ENCODE assay signal across 17 cellular contexts in the genomic region with DNA sequence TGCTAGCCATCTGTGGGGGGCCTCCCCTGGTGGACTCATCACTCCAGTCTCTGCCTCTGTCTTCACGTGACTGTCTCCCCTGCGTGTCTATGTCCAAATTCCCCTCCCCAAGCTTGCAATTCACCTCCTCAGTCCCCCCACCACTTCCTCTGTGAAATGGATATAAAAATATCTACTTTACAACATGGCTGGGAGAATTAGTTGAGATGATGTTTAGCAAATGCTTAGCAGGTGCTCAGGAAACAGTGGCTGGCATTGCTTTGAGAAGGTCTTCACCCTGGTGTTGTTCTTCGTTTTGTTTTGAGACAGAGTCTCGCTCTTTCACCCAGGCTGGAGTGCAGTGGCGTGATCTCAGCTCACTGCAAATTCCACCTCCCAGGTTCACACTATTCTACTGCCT. TPM values are rescaled to one million over a fixed set of nuclear protein-coding genes. Genes with fewer than 3 reads are reported as not detected.
DNase-seq lines count a peak whose midpoint lies in the region; ATAC-seq, FAIRE-seq and TF ChIP-seq lines count a peak whose summit lies in the region.
"Had no signal": no experiment of that assay in that cellular context is flagged by ENCODE, and none has a peak within 500 bp of the region (broad histone marks: within the 10 kb centered on the region; RNA-seq: fewer than 3 reads in every experiment).

No MANE protein-coding gene starts in this region.

- H3K9me3 Mint-ChIP-seq in osteocyte (ENCODE audit: unreplicated experiment) = no peaks in the 10 kb centered on the region
- H3K9me3 Mint-ChIP-seq: CD4-positive, alpha-beta memory T cell had no signal

- H3K9me3 ChIP-seq in BLaER1 = no peaks in the 10 kb centered on the region
- H3K9me3 ChIP-seq in DND-41 (ENCODE audit: insufficient read depth, low read length, severe bottlenecking) = no peaks in the 10 kb centered on the region
- H3K9me3 ChIP-seq in OCI-LY3 (ENCODE audit: insufficient read depth, low read length) = no peaks in the 10 kb centered on the region
- H3K9me3 ChIP-seq: Caco-2, HAP-1 had no signal

- no peak for DNase-seq in DND-41
- DNase-seq in osteocyte (ENCODE audit: extremely low spot score, unreplicated experiment) = no peak
- no peak for DNase-seq in HTR-8/SVneo (ENCODE audit: insufficient read length, low spot score)
- no peak for DNase-seq in islet precursor cell
- DNase-seq in NCI-H2171 (lab: John Stamatoyannopoulos, UW) = no peak
- DNase-seq in activated CD4-positive, alpha-beta T cell treated with anti-CD3 and anti-CD28 coated beads, Interleukin-2, amount 50 U/mL, for 4 hours = no peak
- DNase-seq: C1 segment of cervical spinal cord; Caco-2; CD4-positive, alpha-beta memory T cell; DMS79; GF-D8; GOT3 had no signal

- H3K27me3 Mint-ChIP-seq in osteocyte (ENCODE audit: unreplicated experiment) = peaks cover 3% of the 10 kb centered on the region
- H3K27me3 Mint-ChIP-seq: CD4-positive, alpha-beta memory T cell had no signal

- no peak for TF ChIP-seq CTCF in DND-41 (IDR thresholded peaks at IDR 0.05; ENCODE audit: borderline replicate concordance, extremely low read depth, low read length, poor library complexity, severe bottlenecking)
- TF ChIP-seq CTCF in OCI-LY3 (IDR thresholded peaks at IDR 0.05; ENCODE audit: low read depth, low read length) = no peak
- no peak for TF ChIP-seq CTCF in osteocyte (IDR thresholded peaks at IDR 0.05)

- no peak for FAIRE-seq in HTR-8/SVneo (lab: Jason Lieb, UNC)
- FAIRE-seq: GM18507, H54 had no signal

- H3K27ac Mint-ChIP-seq in osteocyte (ENCODE audit: unreplicated experiment) = peak overlapping the region; percentile 29
- H3K27ac Mint-ChIP-seq: CD4-positive, alpha-beta memory T cell had no signal

- peaks cover 11% of the 10 kb centered on the region; the same call in 1 of the 2 replicates for H4K20me1 ChIP-seq in BLaER1
- no peaks in the 10 kb centered on the region for H4K20me1 ChIP-seq in DND-41 (ENCODE audit: insufficient read depth, low read length)
- no peaks in the 10 kb centered on the region for H4K20me1 ChIP-seq in OCI-LY3 (ENCODE audit: insufficient read depth, low read length)

- H3K36me3 Mint-ChIP-seq in osteocyte (ENCODE audit: unreplicated experiment) = no peaks in the 10 kb centered on the region
- H3K36me3 Mint-ChIP-seq: CD4-positive, alpha-beta memory T cell had no signal

- H2AFZ ChIP-seq in DND-41 (ENCODE audit: low read depth, low read length) = 0 out of 2 replicates have a peak overlapping the region, but pooled peaks have one; percentile 1
- no peak overlapping the region for H2AFZ ChIP-seq in OCI-LY3 (ENCODE audit: low read depth, low read length)

- H3K79me2 ChIP-seq in DND-41 (ENCODE audit: insufficient read depth, low read length) (no peaks in the 10 kb centered on the region), OCI-LY3 (ENCODE audit: low read length) (no peaks in the 10 kb centered on the region)

- no peak overlapping the region for H3K4me3 Mint-ChIP-seq in osteocyte (ENCODE audit: unreplicated experiment)
- H3K4me3 Mint-ChIP-seq: CD4-positive, alpha-beta memory T cell had no signal

- H3K4me1 ChIP-seq in BLaER1 (peaks cover 32% of the 10 kb centered on the region), DND-41 (ENCODE audit: insufficient read depth, low read length) (no peaks in the 10 kb centered on the region), OCI-LY3 (ENCODE audit: low read length) (peaks cover 69% of the 10 kb centered on the region)
- H3K4me1 ChIP-seq: HAP-1 had no signal

- no peaks in the 10 kb centered on the region for H3K27me3 ChIP-seq in BLaER1
- H3K27me3 ChIP-seq in DND-41 (ENCODE audit: insufficient read depth, low read length, poor library complexity) = no peaks in the 10 kb centered on the region
- H3K27me3 ChIP-seq in OCI-LY3 (ENCODE audit: low read depth, low read length) = peaks cover 47% of the 10 kb centered on the region

- peak overlapping the region; percentile 26 for H3K4me2 ChIP-seq in BLaER1
- no peak overlapping the region for H3K4me2 ChIP-seq in DND-41 (ENCODE audit: insufficient read depth, low read length)
- peak overlapping the region; percentile 8; the same call in 1 of the 2 replicates for H3K4me2 ChIP-seq in OCI-LY3 (ENCODE audit: low read length)

- H3K4me3 ChIP-seq in BLaER1 = no peak overlapping the region
- H3K4me3 ChIP-seq in DND-41 (ENCODE audit: low read depth in 1 of 2, low read length in 2 of 2) = no peak overlapping the region
- no peak overlapping the region for H3K4me3 ChIP-seq in OCI-LY3 (ENCODE audit: low read length)
- H3K4me3 ChIP-seq: HAP-1 had no signal

- peaks cover 26% of the 10 kb centered on the region for H3K4me1 Mint-ChIP-seq in osteocyte (ENCODE audit: unreplicated experiment)

- no peak for ATAC-seq in DND-41 (ENCODE audit: insufficient read depth, low read depth)

- no peaks in the 10 kb centered on the region for H3K36me3 ChIP-seq in BLaER1
- H3K36me3 ChIP-seq in DND-41 (ENCODE audit: insufficient read depth, low read length) = no peaks in the 10 kb centered on the region
- H3K36me3 ChIP-seq in OCI-LY3 (replicated peaks; ENCODE audit: low read depth, low read length) = no peaks in the 10 kb centered on the region
- H3K36me3 ChIP-seq: HAP-1 had no signal

- H3K27ac ChIP-seq in BLaER1 (no peak overlapping the region), DND-41 (ENCODE audit: low read length) (no peak overlapping the region), OCI-LY3 (ENCODE audit: low read length) (no peak overlapping the region)

- no peak overlapping the region for H3K9ac ChIP-seq in BLaER1
- no peak overlapping the region for H3K9ac ChIP-seq in DND-41 (ENCODE audit: low read depth, low read length)
- no peak overlapping the region for H3K9ac ChIP-seq in OCI-LY3 (ENCODE audit: low read length)

RNA-seq across cellular contexts. Expression of a gene that starts 8.3 kb away (rescaled TPM):
- 44.8 and 47.7 TPM in 2 replicates for total RNA-seq in osteocyte
